ENCODE assay signal across 8 cellular contexts in the genomic region with DNA sequence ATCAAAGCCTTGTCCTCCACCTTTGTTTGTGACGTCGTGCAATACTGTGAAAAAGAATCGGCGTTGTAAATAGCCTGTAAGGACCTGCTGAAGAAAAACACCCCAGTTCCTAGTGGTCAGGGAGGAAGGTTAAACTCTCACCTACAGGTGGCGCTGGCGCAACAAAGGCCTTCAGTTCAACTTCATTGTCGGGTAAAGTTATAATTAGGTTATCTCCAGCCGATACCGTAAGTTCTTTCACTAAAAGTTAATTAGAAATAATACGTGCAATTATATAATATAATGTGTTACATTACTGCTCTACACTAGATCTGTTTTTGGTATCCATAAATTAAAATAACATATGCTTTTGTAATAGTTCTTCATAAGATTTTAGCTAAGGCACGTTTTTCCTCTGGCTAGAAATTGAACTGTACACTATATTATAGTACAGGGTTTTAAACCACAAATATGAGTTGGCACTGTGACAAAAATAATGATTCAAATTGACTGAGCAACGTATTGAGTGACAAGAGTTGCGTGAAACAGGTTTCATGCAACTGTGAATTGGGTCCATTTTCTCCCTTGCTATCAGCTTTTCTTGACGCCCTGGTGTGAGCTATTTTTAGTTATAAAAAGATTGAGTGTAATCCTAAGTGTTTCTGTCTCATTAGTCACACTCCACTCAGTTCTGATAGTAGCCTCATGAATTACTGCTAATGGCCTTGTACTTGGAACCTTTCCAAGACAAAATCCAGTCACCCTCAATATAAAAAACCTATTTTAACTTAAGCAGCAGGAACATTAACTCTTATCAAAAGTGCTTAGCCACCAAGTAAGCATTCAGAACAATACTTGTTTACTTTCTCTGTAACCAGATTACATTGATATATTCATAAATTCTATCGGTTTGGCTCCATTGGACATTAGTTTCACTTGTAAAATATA.
DNase-seq lines count a peak whose midpoint lies in the region; ATAC-seq and TF ChIP-seq lines count a peak whose summit lies in the region.

No MANE protein-coding gene starts in this region.

- H3K27me3 ChIP-seq in kidney epithelial cell (ENCODE audit: control insufficient read depth, insufficient read depth, low read length) = no peaks in the 10 kb centered on the region

- POLR2A ChIA-PET in activated B cell treated with CpG ODN at 0.5 μM for 24 hours (lab: Charles Lee) = interaction anchor here (1.3 kb wide), 1 partner anchor 89 kb away, joined by 5 read pairs; the partner anchor contains the start of gene ALDH5A1

- peak; percentile 49 for DNase-seq in GM12864 (ENCODE audit: low read depth)
- peak; percentile 29 for DNase-seq in NCI-H2196 treated with DMSO at 0.1 percent for 48 hours (lab: John Stamatoyannopoulos, UW; ENCODE audit: unreplicated experiment)
- DNase-seq in activated B cell treated with CpG ODN at 0.5 μM for 24 hours = peak; percentile 37
- DNase-seq in central memory CD4-positive, alpha-beta T cell = peak; percentile 41
- DNase-seq in kidney epithelial cell (ENCODE audit: low read depth) = no peak
- DNase-seq in stimulated activated CD4-positive, alpha-beta T cell treated with anti-CD3 and anti-CD28 coated beads, Interleukin-2, amount 100 ng/mL, for 4 hours (ENCODE audit: low read depth) = peak; percentile 59

- H3K4me3 ChIP-seq in GM12864 (ENCODE audit: low read depth, low read length) (no peak overlapping the region), kidney epithelial cell (ENCODE audit: low read depth, low read length) (no peak overlapping the region)

- no peak overlapping the region for H3K4me3 Mint-ChIP-seq in activated B cell treated with CpG ODN at 0.5 μM for 24 hours

- H3K36me3 Mint-ChIP-seq in activated B cell treated with CpG ODN at 0.5 μM for 24 hours (ENCODE audit: low read depth) = no peaks in the 10 kb centered on the region

- intact Hi-C loops in activated B cell treated with CpG ODN at 0.5 μM for 24 hours (cut with micrococcal nuclease) = loop anchor here (1.0 to 5.0 kb wide), 5 partner anchors 83 to 434 kb away; partner anchors contain the start of gene TDP2

- no peaks in the 10 kb centered on the region for H3K9me3 Mint-ChIP-seq in activated B cell treated with CpG ODN at 0.5 μM for 24 hours

- no peaks in the 10 kb centered on the region for H3K36me3 ChIP-seq in kidney epithelial cell (ENCODE audit: control insufficient read depth, insufficient read depth, low read length)

- no peak overlapping the region for H3K27ac Mint-ChIP-seq in activated B cell treated with CpG ODN at 0.5 μM for 24 hours

- CTCF ChIA-PET in activated B cell treated with CpG ODN at 0.5 μM for 24 hours (lab: Charles Lee) = interaction anchor here (0.8 to 6.4 kb wide), 9 partner anchors 26 to 487 kb away, joined by 3 to 82 read pairs (median 6); partner anchors contain the start of genes ACOT13, ALDH5A1, KIAA0319 and TDP2

- TF ChIP-seq CTCF in GM12864 (IDR thresholded peaks at IDR 0.05; ENCODE audit: low read depth, low read length, missing control alignments) = peak; percentile 78
- TF ChIP-seq CTCF in activated B cell treated with CpG ODN at 0.5 μM for 24 hours (IDR thresholded peaks at IDR 0.05) = peak; percentile 66
- TF ChIP-seq CTCF in kidney epithelial cell (IDR thresholded peaks at IDR 0.05; ENCODE audit: insufficient read depth, low read length, poor library complexity, severe bottlenecking) = peak; percentile 84

- peaks cover 2% of the 10 kb centered on the region for H3K4me1 Mint-ChIP-seq in activated B cell treated with CpG ODN at 0.5 μM for 24 hours

- H3K27me3 Mint-ChIP-seq in activated B cell treated with CpG ODN at 0.5 μM for 24 hours = peaks cover 4% of the 10 kb centered on the region

- ATAC-seq in HG03095 (IDR thresholded peaks at IDR 0.05; ENCODE audit: unreplicated experiment) = peak; percentile 62
- peak; percentile 81 for ATAC-seq in activated B cell treated with CpG ODN at 0.5 μM for 24 hours (ENCODE audit: low read depth)
- no peak for ATAC-seq in GM19455 (IDR thresholded peaks at IDR 0.05; ENCODE audit: unreplicated experiment)
